ENCODE assay signal across 16 cellular contexts in genomic region chr12:89884365-89884915, GRCh38.
DNase-seq lines count a peak whose midpoint lies in the region; ATAC-seq and TF ChIP-seq lines count a peak whose summit lies in the region.
"Had no signal": no experiment of that assay in that cellular context is flagged by ENCODE, and none has a peak within 500 bp of the region (broad histone marks: within the 10 kb centered on the region; RNA-seq: fewer than 3 reads in every experiment).

No MANE protein-coding gene starts in this region.

- H3K9ac ChIP-seq in endodermal cell (ENCODE audit: extremely low read depth, low read length, poor library complexity, severe bottlenecking) = no peak overlapping the region

- no peak for ATAC-seq in stimulated activated memory B cell treated with anti-CD40 and anti-IgM and Interleukin-4, amounts not matched to agents 10 μg/mL and 1 μg/mL and 100 μg/mL, for 72 hours
- ATAC-seq in GM21619 (IDR thresholded peaks at IDR 0.05; ENCODE audit: unreplicated experiment) (no peak), GM19455 (IDR thresholded peaks at IDR 0.05; ENCODE audit: unreplicated experiment) (no peak)
- ATAC-seq in activated CD4-positive, CD25-positive, alpha-beta regulatory T cell treated with anti-CD3 and anti-CD28 coated beads, Interleukin-2, amount 50 U/mL, for 24 hours = no peak
- ATAC-seq: psoas muscle had no signal

- peaks cover 6% of the 10 kb centered on the region for H3K9me3 ChIP-seq in endodermal cell (ENCODE audit: control insufficient read depth, low read length)
- H3K9me3 ChIP-seq: heart left ventricle, psoas muscle had no signal

- H3K36me3 ChIP-seq in endodermal cell (ENCODE audit: control insufficient read depth, insufficient read depth, low read length) = no peaks in the 10 kb centered on the region
- H3K36me3 ChIP-seq: heart left ventricle had no signal

- peaks cover 10% of the 10 kb centered on the region for H3K9me3 Mint-ChIP-seq in activated CD4-positive, alpha-beta T cell treated with anti-CD3 and anti-CD28 coated beads, Interleukin-2, amount 10 ng/mL, durations not matched to agents 24 days and 14 days
- H3K9me3 Mint-ChIP-seq in endodermal cell = peaks cover 9% of the 10 kb centered on the region
- H3K9me3 Mint-ChIP-seq in stimulated activated memory B cell treated with anti-CD40 and anti-IgM and Interleukin-4, amounts not matched to agents 10 μg/mL and 1 μg/mL and 100 μg/mL, for 72 hours = no peaks in the 10 kb centered on the region

- no peaks in the 10 kb centered on the region for H3K27me3 ChIP-seq in endodermal cell (ENCODE audit: control insufficient read depth, insufficient read depth, low read length, poor library complexity, severe bottlenecking)
- H3K27me3 ChIP-seq: dorsolateral prefrontal cortex had no signal

- intact Hi-C loops in activated CD4-positive, alpha-beta T cell treated with anti-CD3 and anti-CD28 coated beads, Interleukin-2, amount 10 ng/mL, durations not matched to agents 24 days and 14 days (cut with micrococcal nuclease) = no loop called here

- no peaks in the 10 kb centered on the region for H3K27me3 Mint-ChIP-seq in activated CD4-positive, alpha-beta T cell treated with anti-CD3 and anti-CD28 coated beads, Interleukin-2, amount 10 ng/mL, durations not matched to agents 24 days and 14 days
- H3K27me3 Mint-ChIP-seq in endodermal cell (ENCODE audit: insufficient read depth) = peaks cover 5% of the 10 kb centered on the region
- H3K27me3 Mint-ChIP-seq in stimulated activated memory B cell treated with anti-CD40 and anti-IgM and Interleukin-4, amounts not matched to agents 10 μg/mL and 1 μg/mL and 100 μg/mL, for 72 hours = no peaks in the 10 kb centered on the region

- H3K4me1 ChIP-seq in endodermal cell (ENCODE audit: control insufficient read depth, insufficient read depth, low read length) = peaks cover 5% of the 10 kb centered on the region
- H3K4me1 ChIP-seq: psoas muscle had no signal

- no peak for TF ChIP-seq CTCF in endodermal cell (conservative IDR thresholded peaks at IDR 0.05)

- H3K36me3 Mint-ChIP-seq in activated CD4-positive, alpha-beta T cell treated with anti-CD3 and anti-CD28 coated beads, Interleukin-2, amount 10 ng/mL, durations not matched to agents 24 days and 14 days (ENCODE audit: low read depth) = peaks cover 5% of the 10 kb centered on the region
- H3K36me3 Mint-ChIP-seq in endodermal cell (ENCODE audit: low read depth) = peaks cover 3% of the 10 kb centered on the region
- no peaks in the 10 kb centered on the region for H3K36me3 Mint-ChIP-seq in stimulated activated memory B cell treated with anti-CD40 and anti-IgM and Interleukin-4, amounts not matched to agents 10 μg/mL and 1 μg/mL and 100 μg/mL, for 72 hours

- peak; percentile 16 for DNase-seq in activated CD4-positive, alpha-beta T cell treated with anti-CD3 and anti-CD28 coated beads, Interleukin-2, amount 10 ng/mL, durations not matched to agents 24 days and 14 days
- no peak for DNase-seq in activated CD4-positive, alpha-beta T cell treated with anti-CD3 and anti-CD28 coated beads for 4 hours
- DNase-seq in NCI-H345 treated with DMSO at 0.1 percent for 48 hours (lab: John Stamatoyannopoulos, UW; ENCODE audit: unreplicated experiment) (peak; percentile 48), endodermal cell (no peak)
- DNase-seq: activated CD8-positive, alpha-beta memory T cell treated with anti-CD3 and anti-CD28 coated beads, Interleukin-2, amount 50 U/mL, for 4 hours; activated naive CD4-positive, alpha-beta T cell treated with Interleukin-2 at 50 U/mL for 16 hours; NK-92 treated with Interleukin-12 subunit alpha and Interleukin-12 subunit beta, amount 100 ng/mL, for 24 hours; psoas muscle; T-helper 1 cell had no signal

- H3K4me3 Mint-ChIP-seq in activated CD4-positive, alpha-beta T cell treated with anti-CD3 and anti-CD28 coated beads, Interleukin-2, amount 10 ng/mL, durations not matched to agents 24 days and 14 days = no peak overlapping the region
- peak overlapping the region; percentile 12 for H3K4me3 Mint-ChIP-seq in endodermal cell
- H3K4me3 Mint-ChIP-seq in stimulated activated memory B cell treated with anti-CD40 and anti-IgM and Interleukin-4, amounts not matched to agents 10 μg/mL and 1 μg/mL and 100 μg/mL, for 72 hours = no peak overlapping the region

- peaks cover 24% of the 10 kb centered on the region for H3K4me1 Mint-ChIP-seq in activated CD4-positive, alpha-beta T cell treated with anti-CD3 and anti-CD28 coated beads, Interleukin-2, amount 10 ng/mL, durations not matched to agents 24 days and 14 days
- H3K4me1 Mint-ChIP-seq in endodermal cell = peaks cover 46% of the 10 kb centered on the region
- H3K4me1 Mint-ChIP-seq in stimulated activated memory B cell treated with anti-CD40 and anti-IgM and Interleukin-4, amounts not matched to agents 10 μg/mL and 1 μg/mL and 100 μg/mL, for 72 hours = peaks cover 34% of the 10 kb centered on the region

- H3K27ac Mint-ChIP-seq in activated CD4-positive, alpha-beta T cell treated with anti-CD3 and anti-CD28 coated beads, Interleukin-2, amount 10 ng/mL, durations not matched to agents 24 days and 14 days = no peak overlapping the region
- peak overlapping the region; percentile 18 for H3K27ac Mint-ChIP-seq in endodermal cell
- peak overlapping the region; percentile 90 for H3K27ac Mint-ChIP-seq in stimulated activated memory B cell treated with anti-CD40 and anti-IgM and Interleukin-4, amounts not matched to agents 10 μg/mL and 1 μg/mL and 100 μg/mL, for 72 hours

- WGBS in endodermal cell (ENCODE audit: insufficient coverage in 1 of 2, insufficient read length in 1 of 2), 2 experiments = 8 to 58% methylated on average over 1 to 2 of the region's 2 CpGs

- H3K27ac ChIP-seq in endodermal cell (ENCODE audit: low read depth, low read length) = peak overlapping the region; percentile 75
- H3K27ac ChIP-seq: dorsolateral prefrontal cortex, heart left ventricle, psoas muscle, RWPE1 had no signal

- no peak overlapping the region for H3K4me3 ChIP-seq in endodermal cell (ENCODE audit: low read length)
- H3K4me3 ChIP-seq: dorsolateral prefrontal cortex, heart left ventricle, psoas muscle had no signal

Comparison
In these comparisons a context has a peak if more than half of its experiments do, and no peak if none do; other contexts are left out.
1. DNase-seq: peak in activated CD4-positive, alpha-beta T cell treated with anti-CD3 and anti-CD28 coated beads, Interleukin-2, amount 10 ng/mL, durations not matched to agents 24 days and 14 days (single experiment) and NCI-H345 treated with DMSO at 0.1 percent for 48 hours (single experiment); none in activated CD4-positive, alpha-beta T cell treated with anti-CD3 and anti-CD28 coated beads for 4 hours (0 of 2) and endodermal cell (single experiment).